In genomic region chr2:129731925-129732629, GRCh38 we compare ENCODE assay signal across 32 cellular contexts.
"Had no signal": no experiment of that assay in that cellular context is flagged by ENCODE, and none has a peak within 500 bp of the region (broad histone marks: within the 10 kb centered on the region; RNA-seq: fewer than 3 reads in every experiment).

No MANE protein-coding gene starts in this region.

- H3K4me1 Mint-ChIP-seq: naive thymus-derived CD4-positive, alpha-beta T cell; stimulated activated naive CD8-positive, alpha-beta T cell treated with anti-CD3 and anti-CD28 coated beads, Interleukin-15, amount 100 ng/mL, for 72 hours had no signal

- H3K27me3 Mint-ChIP-seq: progenitor cell of endocrine pancreas; stimulated activated naive CD8-positive, alpha-beta T cell treated with anti-CD3 and anti-CD28 coated beads, Interleukin-15, amount 100 ng/mL, for 72 hours had no signal

- H3K27me3 ChIP-seq: esophagus squamous epithelium, left lung, pancreas, right lobe of liver, thyroid gland, vagina had no signal

- H3K27ac ChIP-seq: heart right ventricle, left lung, pancreas, right lobe of liver, thyroid gland, vagina had no signal

- H3K36me3 Mint-ChIP-seq: naive thymus-derived CD4-positive, alpha-beta T cell had no signal

- H3K4me1 ChIP-seq: heart right ventricle, left lung, pancreas, right lobe of liver, thyroid gland, vagina had no signal

- H3K4me3 Mint-ChIP-seq: dendritic cell treated with granulocyte-macrophage colony-stimulating factor and Interleukin-4, amounts not matched to agents 40 ng/mL and 50 ng/mL, for 4 days; naive thymus-derived CD4-positive, alpha-beta T cell; nephron; stimulated activated naive CD8-positive, alpha-beta T cell treated with anti-CD3 and anti-CD28 coated beads, Interleukin-15, amount 100 ng/mL, for 72 hours had no signal

- H3K9me3 Mint-ChIP-seq: dendritic cell treated with granulocyte-macrophage colony-stimulating factor and Interleukin-4, amounts not matched to agents 40 ng/mL and 50 ng/mL, for 4 days; naive thymus-derived CD4-positive, alpha-beta T cell; nephron; stimulated activated naive CD8-positive, alpha-beta T cell treated with anti-CD3 and anti-CD28 coated beads, Interleukin-15, amount 100 ng/mL, for 72 hours had no signal

- H3K4me3 ChIP-seq: esophagus squamous epithelium, heart right ventricle, left lung, pancreas, right lobe of liver, smooth muscle cell, thyroid gland, vagina had no signal

- H3K9me3 ChIP-seq: esophagus squamous epithelium, heart right ventricle, left lung, pancreas, right lobe of liver, thyroid gland, vagina had no signal

- H3K27ac Mint-ChIP-seq: dendritic cell treated with granulocyte-macrophage colony-stimulating factor and Interleukin-4, amounts not matched to agents 40 ng/mL and 50 ng/mL, for 4 days; naive thymus-derived CD4-positive, alpha-beta T cell; nephron; progenitor cell of endocrine pancreas; stimulated activated naive CD8-positive, alpha-beta T cell treated with anti-CD3 and anti-CD28 coated beads, Interleukin-15, amount 100 ng/mL, for 72 hours had no signal

- ATAC-seq: heart right ventricle; left cardiac atrium; left lung; naive thymus-derived CD4-positive, alpha-beta T cell; pancreas; right lobe of liver; stimulated activated naive CD8-positive, alpha-beta T cell treated with anti-CD3 and anti-CD28 coated beads, Interleukin-15, amount 100 ng/mL, for 72 hours had no signal

- H3K4me2 ChIP-seq: smooth muscle cell had no signal

- H3K36me3 ChIP-seq: esophagus squamous epithelium, heart right ventricle, left lung, pancreas, right lobe of liver, thyroid gland, vagina had no signal

- FAIRE-seq: colon, endometrium, islet of Langerhans, pancreas had no signal

- DNase-seq: effector memory CD4-positive, alpha-beta T cell; erythroblast; esophagus squamous epithelium; foreskin melanocyte; glutamatergic neuron; heart right ventricle; hippocampal formation; left cardiac atrium; left lung; mammary epithelial cell; mesendoderm; midbrain; naive thymus-derived CD4-positive, alpha-beta T cell; occipital lobe; pancreas; right lobe of liver; stimulated activated CD4-positive, alpha-beta T cell treated with anti-CD3 and anti-CD28 coated beads, Interleukin-12 subunit alpha, Interleukin-12 subunit beta, amount 100 ng/mL, for 4 hours; stimulated activated CD4-positive, alpha-beta T cell treated with anti-CD3 and anti-CD28 coated beads, Interleukin-1b, Interleukin-23, amount 100 ng/mL, for 48 hours; stimulated activated CD4-positive, alpha-beta T cell treated with anti-CD3 and anti-CD28 coated beads, Interleukin-4, amount 100 ng/mL, for 1 hour; stimulated activated CD8-positive, alpha-beta memory T cell treated with anti-CD3 and anti-CD28 coated beads, Interleukin-4, amount 100 ng/mL, for 48 hours; stimulated activated naive CD4-positive, alpha-beta T cell; stimulated activated naive CD8-positive, alpha-beta T cell treated with anti-CD3 and anti-CD28 coated beads, Interleukin-15, amount 100 ng/mL, for 72 hours; thyroid gland; trophoblast cell had no signal
